In the genomic region with DNA sequence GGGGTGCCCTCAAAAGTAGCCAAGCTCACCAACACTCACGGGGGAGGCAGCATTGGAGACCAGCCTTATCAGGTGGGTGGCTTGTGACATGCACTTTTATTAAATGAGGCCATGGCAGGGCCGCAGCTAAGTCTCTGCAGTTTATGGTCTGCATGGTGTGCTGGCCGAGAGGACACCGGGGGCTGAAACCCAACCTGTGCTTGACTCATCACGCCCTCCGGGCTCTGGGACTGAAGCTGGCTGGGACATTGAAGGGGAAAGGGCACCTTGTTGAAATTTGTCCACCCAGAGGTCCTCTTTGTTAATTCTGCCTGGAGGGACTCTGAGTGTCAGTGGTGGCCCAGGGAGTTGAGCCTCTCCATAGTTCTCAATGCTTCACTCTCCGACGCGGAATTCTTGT, we compare ENCODE assay signal across 13 cellular contexts. TPM values are rescaled to one million over a fixed set of nuclear protein-coding genes. Genes with fewer than 3 reads are reported as not detected.
DNase-seq lines count a peak whose midpoint lies in the region; ATAC-seq, FAIRE-seq and TF ChIP-seq lines count a peak whose summit lies in the region.
"Had no signal": no experiment of that assay in that cellular context is flagged by ENCODE, and none has a peak within 500 bp of the region (broad histone marks: within the 10 kb centered on the region; RNA-seq: fewer than 3 reads in every experiment).

No MANE protein-coding gene starts in this region.

- peaks cover 20% of the 10 kb centered on the region for H3K27me3 Mint-ChIP-seq in activated naive CD8-positive, alpha-beta T cell treated with anti-CD3 and anti-CD28 coated beads, Interleukin-2, amount 10 ng/mL, durations not matched to agents 7 days and 5 days
- H3K27me3 Mint-ChIP-seq in activated naive CD8-positive, alpha-beta T cell treated with anti-CD3 and anti-CD28 coated beads for 36 hours: peaks cover 10% of the 10 kb centered on the region
- H3K27me3 Mint-ChIP-seq in astrocyte (ENCODE audit: low read depth, unreplicated experiment): peaks cover 34% of the 10 kb centered on the region

- H3K36me3 Mint-ChIP-seq in activated naive CD8-positive, alpha-beta T cell treated with anti-CD3 and anti-CD28 coated beads, Interleukin-2, amount 10 ng/mL, durations not matched to agents 7 days and 5 days: no peaks in the 10 kb centered on the region
- no peaks in the 10 kb centered on the region for H3K36me3 Mint-ChIP-seq in activated naive CD8-positive, alpha-beta T cell treated with anti-CD3 and anti-CD28 coated beads for 36 hours
- no peaks in the 10 kb centered on the region for H3K36me3 Mint-ChIP-seq in astrocyte (ENCODE audit: low read depth, unreplicated experiment)
- H3K36me3 Mint-ChIP-seq in stimulated activated effector memory CD8-positive, alpha-beta T cell treated with anti-CD3 and anti-CD28 coated beads, Interleukin-12 subunit alpha, Interleukin-12 subunit beta, amount 100 ng/mL, for 72 hours: no peaks in the 10 kb centered on the region
- H3K36me3 Mint-ChIP-seq: activated naive CD4-positive, alpha-beta T cell treated with anti-CD3 and anti-CD28 coated beads, Interleukin-2, amount 10 ng/mL, durations not matched to agents 7 days and 5 days had no signal

- no peak overlapping the region for H3K27ac ChIP-seq in astrocyte (ENCODE audit: low read depth, low read length)
- H3K27ac ChIP-seq in iPS-20b (ENCODE audit: low read length): no peak overlapping the region
- H3K27ac ChIP-seq: epithelial cell of prostate had no signal

- H3K4me1 ChIP-seq in astrocyte (ENCODE audit: insufficient read depth, low read length): peaks cover 2% of the 10 kb centered on the region
- H3K4me1 ChIP-seq in iPS-20b (ENCODE audit: insufficient read depth, low read length): peaks cover 6% of the 10 kb centered on the region; the same call in 1 of the 2 replicates

- H3K9me3 ChIP-seq in astrocyte (ENCODE audit: insufficient read depth, low read depth, low read length) (no peaks in the 10 kb centered on the region), iPS-20b (ENCODE audit: insufficient read depth, low read depth, low read length) (no peaks in the 10 kb centered on the region)
- H3K9me3 ChIP-seq: testis had no signal

- H3K9ac ChIP-seq in astrocyte (ENCODE audit: low read length) (no peak overlapping the region), iPS-20b (ENCODE audit: low read depth, low read length) (no peak overlapping the region)

- no peak for ATAC-seq in activated naive CD8-positive, alpha-beta T cell treated with anti-CD3 and anti-CD28 coated beads, Interleukin-2, amount 10 ng/mL, durations not matched to agents 7 days and 5 days (ENCODE audit: low read depth)
- no peak for ATAC-seq in stimulated activated effector memory CD8-positive, alpha-beta T cell treated with anti-CD3 and anti-CD28 coated beads, Interleukin-12 subunit alpha, Interleukin-12 subunit beta, amount 100 ng/mL, for 72 hours
- ATAC-seq in GM21390 (IDR thresholded peaks at IDR 0.05; ENCODE audit: unreplicated experiment): no peak

- H3K4me3 ChIP-seq in astrocyte (ENCODE audit: insufficient read depth, low read depth, low read length) (no peak overlapping the region), iPS-20b (ENCODE audit: low read length) (peak overlapping the region; percentile 51; the same call in 1 of the 2 replicates)
- H3K4me3 ChIP-seq: lung, testis had no signal

- POLR2A ChIA-PET in activated naive CD8-positive, alpha-beta T cell treated with anti-CD3 and anti-CD28 coated beads, Interleukin-2, amount 10 ng/mL, durations not matched to agents 7 days and 5 days (lab: Charles Lee): interaction anchor here (1.1 kb wide), 1 partner anchor 92 kb away, joined by 3 read pairs; no protein-coding TSS in a partner anchor

- H3K36me3 ChIP-seq in astrocyte (ENCODE audit: insufficient read depth, low read length) (no peaks in the 10 kb centered on the region), iPS-20b (ENCODE audit: insufficient read depth, low read depth, low read length) (no peaks in the 10 kb centered on the region)

- no peak for FAIRE-seq in astrocyte (lab: Jason Lieb, UNC)

- no peaks in the 10 kb centered on the region for H3K9me3 Mint-ChIP-seq in activated naive CD8-positive, alpha-beta T cell treated with anti-CD3 and anti-CD28 coated beads, Interleukin-2, amount 10 ng/mL, durations not matched to agents 7 days and 5 days
- no peaks in the 10 kb centered on the region for H3K9me3 Mint-ChIP-seq in activated naive CD8-positive, alpha-beta T cell treated with anti-CD3 and anti-CD28 coated beads for 36 hours
- no peaks in the 10 kb centered on the region for H3K9me3 Mint-ChIP-seq in astrocyte (ENCODE audit: unreplicated experiment)
- H3K9me3 Mint-ChIP-seq in stimulated activated effector memory CD8-positive, alpha-beta T cell treated with anti-CD3 and anti-CD28 coated beads, Interleukin-12 subunit alpha, Interleukin-12 subunit beta, amount 100 ng/mL, for 72 hours: no peaks in the 10 kb centered on the region
- H3K9me3 Mint-ChIP-seq: activated naive CD4-positive, alpha-beta T cell treated with anti-CD3 and anti-CD28 coated beads, Interleukin-2, amount 10 ng/mL, durations not matched to agents 7 days and 5 days had no signal

- H3K4me1 Mint-ChIP-seq in activated naive CD8-positive, alpha-beta T cell treated with anti-CD3 and anti-CD28 coated beads, Interleukin-2, amount 10 ng/mL, durations not matched to agents 7 days and 5 days: peaks cover 11% of the 10 kb centered on the region
- H3K4me1 Mint-ChIP-seq in activated naive CD8-positive, alpha-beta T cell treated with anti-CD3 and anti-CD28 coated beads for 36 hours: peaks cover 10% of the 10 kb centered on the region
- H3K4me1 Mint-ChIP-seq in astrocyte (ENCODE audit: low read depth, unreplicated experiment): peaks cover 13% of the 10 kb centered on the region
- peaks cover 11% of the 10 kb centered on the region for H3K4me1 Mint-ChIP-seq in stimulated activated effector memory CD8-positive, alpha-beta T cell treated with anti-CD3 and anti-CD28 coated beads, Interleukin-12 subunit alpha, Interleukin-12 subunit beta, amount 100 ng/mL, for 72 hours

- no peak overlapping the region for H2AFZ ChIP-seq in astrocyte (ENCODE audit: low read depth, low read length)

- H4K20me1 ChIP-seq in astrocyte (ENCODE audit: insufficient read depth, low read length): no peaks in the 10 kb centered on the region

- H3K27me3 ChIP-seq in astrocyte (ENCODE audit: insufficient read depth, low read length): peaks cover 18% of the 10 kb centered on the region
- peaks cover 16% of the 10 kb centered on the region for H3K27me3 ChIP-seq in iPS-20b (ENCODE audit: insufficient read depth, low read length)
- H3K27me3 ChIP-seq: testis had no signal

- H3K4me2 ChIP-seq in astrocyte (ENCODE audit: low read length): peak overlapping the region; percentile 80

- no peak for TF ChIP-seq CTCF in astrocyte (IDR thresholded peaks at IDR 0.05; ENCODE audit: insufficient read depth, low read depth, low read length)

- H3K79me2 ChIP-seq in astrocyte (ENCODE audit: insufficient read depth, low read length): no peaks in the 10 kb centered on the region

- DNase-seq in activated naive CD8-positive, alpha-beta T cell treated with anti-CD3 and anti-CD28 coated beads, Interleukin-2, amount 10 ng/mL, durations not matched to agents 7 days and 5 days: no peak
- no peak for DNase-seq in activated naive CD8-positive, alpha-beta T cell treated with anti-CD3 and anti-CD28 coated beads for 36 hours
- DNase-seq in astrocyte (ENCODE audit: low read depth): no peak
- no peak for DNase-seq in stimulated activated effector memory CD8-positive, alpha-beta T cell treated with anti-CD3 and anti-CD28 coated beads, Interleukin-12 subunit alpha, Interleukin-12 subunit beta, amount 100 ng/mL, for 72 hours (ENCODE audit: low spot score in 2 of 2)
- no peak for DNase-seq in NAMALWA (ENCODE audit: low spot score)
- no peak for DNase-seq in GM19238 (ENCODE audit: insufficient read length, low spot score)
- DNase-seq: COR-L47 had no signal

- H3K4me3 Mint-ChIP-seq in activated naive CD8-positive, alpha-beta T cell treated with anti-CD3 and anti-CD28 coated beads, Interleukin-2, amount 10 ng/mL, durations not matched to agents 7 days and 5 days: peak overlapping the region; percentile 63
- H3K4me3 Mint-ChIP-seq in activated naive CD8-positive, alpha-beta T cell treated with anti-CD3 and anti-CD28 coated beads for 36 hours: no peak overlapping the region
- H3K4me3 Mint-ChIP-seq in astrocyte (ENCODE audit: unreplicated experiment): no peak overlapping the region
- H3K4me3 Mint-ChIP-seq in stimulated activated effector memory CD8-positive, alpha-beta T cell treated with anti-CD3 and anti-CD28 coated beads, Interleukin-12 subunit alpha, Interleukin-12 subunit beta, amount 100 ng/mL, for 72 hours: peak overlapping the region; percentile 45

- no peak overlapping the region for H3K27ac Mint-ChIP-seq in activated naive CD8-positive, alpha-beta T cell treated with anti-CD3 and anti-CD28 coated beads, Interleukin-2, amount 10 ng/mL, durations not matched to agents 7 days and 5 days
- H3K27ac Mint-ChIP-seq in activated naive CD8-positive, alpha-beta T cell treated with anti-CD3 and anti-CD28 coated beads for 36 hours: no peak overlapping the region
- H3K27ac Mint-ChIP-seq in astrocyte (ENCODE audit: unreplicated experiment): no peak overlapping the region
- no peak overlapping the region for H3K27ac Mint-ChIP-seq in stimulated activated effector memory CD8-positive, alpha-beta T cell treated with anti-CD3 and anti-CD28 coated beads, Interleukin-12 subunit alpha, Interleukin-12 subunit beta, amount 100 ng/mL, for 72 hours

RNA-seq across cellular contexts. Expression of a gene that starts 17.7 kb away (rescaled TPM):
- not detected for total RNA-seq in activated naive CD8-positive, alpha-beta T cell treated with anti-CD3 and anti-CD28 coated beads, Interleukin-2, amount 10 ng/mL, durations not matched to agents 7 days and 5 days
- not detected for total RNA-seq in activated naive CD8-positive, alpha-beta T cell treated with anti-CD3 and anti-CD28 coated beads for 36 hours
- not detected in 2 replicates for total RNA-seq in astrocyte
- total RNA-seq: lung had no signal

RNA-seq across cellular contexts. Expression of a gene that starts 58.7 kb away (rescaled TPM):
- 10 to 100 TPM; 70.9 to 71.7 TPM for total RNA-seq in activated naive CD8-positive, alpha-beta T cell treated with anti-CD3 and anti-CD28 coated beads, Interleukin-2, amount 10 ng/mL, durations not matched to agents 7 days and 5 days
- total RNA-seq in activated naive CD8-positive, alpha-beta T cell treated with anti-CD3 and anti-CD28 coated beads for 36 hours: 10 to 100 TPM; 24.1 to 25.2 TPM
- total RNA-seq in astrocyte: 16.1 and 23.4 TPM in 2 replicates

Comparison
In these comparisons a context has a peak if more than half of its experiments do, and no peak if none do; other contexts are left out.
1. H3K4me3 Mint-ChIP-seq: peak in activated naive CD8-positive, alpha-beta T cell treated with anti-CD3 and anti-CD28 coated beads, Interleukin-2, amount 10 ng/mL, durations not matched to agents 7 days and 5 days (single experiment) and stimulated activated effector memory CD8-positive, alpha-beta T cell treated with anti-CD3 and anti-CD28 coated beads, Interleukin-12 subunit alpha, Interleukin-12 subunit beta, amount 100 ng/mL, for 72 hours (single experiment); none in activated naive CD8-positive, alpha-beta T cell treated with anti-CD3 and anti-CD28 coated beads for 36 hours (single experiment) and astrocyte (single experiment).